ENCODE assay signal across 3 cellular contexts in genomic region chr1:198184516-198184915, GRCh38.
TF ChIP-seq lines count a peak whose summit lies in the region.

No MANE protein-coding gene starts in this region.

TF ChIP-seq in HepG2, 621 proteins besides CTCF, POLR2A, EP300 and RAD21:
- TF ChIP-seq ZNF224 (CRISPR knock-in tag; IDR thresholded peaks at IDR 0.05) (no peak), ZNF121 (CRISPR knock-in tag; IDR thresholded peaks at IDR 0.05) (peak; percentile 83)
TF ChIP-seq in HepG2: peak in this region for 1.

TF ChIP-seq in K562, 482 proteins besides CTCF, POLR2A, EP300 and RAD21 (continues in another document):
- TF ChIP-seq ZNF121 (CRISPR knock-in tag; conservative IDR thresholded peaks at IDR 0.05): peak; percentile 99
- no peak for TF ChIP-seq IRF9 (tag; IDR thresholded peaks at IDR 0.05)
- no peak for TF ChIP-seq GTF3C2 (IDR thresholded peaks at IDR 0.05; ENCODE audit: borderline replicate concordance, extremely low read depth, insufficient read length)
- no peak for TF ChIP-seq NONO (IDR thresholded peaks at IDR 0.05; ENCODE audit: low read depth in 2 of 2, low read length in 1 of 2)
- TF ChIP-seq SMAD1 (IDR thresholded peaks at IDR 0.05; ENCODE audit: low read depth, low read length, partially characterized antibody): no peak
- peak; percentile 77 for TF ChIP-seq RBM25 (IDR thresholded peaks at IDR 0.05; ENCODE audit: low read depth, low read length, severe bottlenecking)
- TF ChIP-seq NFRKB (IDR thresholded peaks at IDR 0.05; ENCODE audit: low read depth): no peak
- no peak for TF ChIP-seq THRA (IDR thresholded peaks at IDR 0.05)
- TF ChIP-seq MLX (CRISPR knock-in tag; conservative IDR thresholded peaks at IDR 0.05): no peak
- TF ChIP-seq ZNF41 (CRISPR knock-in tag; conservative IDR thresholded peaks at IDR 0.05): no peak
- TF ChIP-seq WHSC1 (IDR thresholded peaks at IDR 0.05; ENCODE audit: low read length): no peak
- TF ChIP-seq ZNF12 (CRISPR knock-in tag; IDR thresholded peaks at IDR 0.05): no peak
- TF ChIP-seq, protein P1, sequence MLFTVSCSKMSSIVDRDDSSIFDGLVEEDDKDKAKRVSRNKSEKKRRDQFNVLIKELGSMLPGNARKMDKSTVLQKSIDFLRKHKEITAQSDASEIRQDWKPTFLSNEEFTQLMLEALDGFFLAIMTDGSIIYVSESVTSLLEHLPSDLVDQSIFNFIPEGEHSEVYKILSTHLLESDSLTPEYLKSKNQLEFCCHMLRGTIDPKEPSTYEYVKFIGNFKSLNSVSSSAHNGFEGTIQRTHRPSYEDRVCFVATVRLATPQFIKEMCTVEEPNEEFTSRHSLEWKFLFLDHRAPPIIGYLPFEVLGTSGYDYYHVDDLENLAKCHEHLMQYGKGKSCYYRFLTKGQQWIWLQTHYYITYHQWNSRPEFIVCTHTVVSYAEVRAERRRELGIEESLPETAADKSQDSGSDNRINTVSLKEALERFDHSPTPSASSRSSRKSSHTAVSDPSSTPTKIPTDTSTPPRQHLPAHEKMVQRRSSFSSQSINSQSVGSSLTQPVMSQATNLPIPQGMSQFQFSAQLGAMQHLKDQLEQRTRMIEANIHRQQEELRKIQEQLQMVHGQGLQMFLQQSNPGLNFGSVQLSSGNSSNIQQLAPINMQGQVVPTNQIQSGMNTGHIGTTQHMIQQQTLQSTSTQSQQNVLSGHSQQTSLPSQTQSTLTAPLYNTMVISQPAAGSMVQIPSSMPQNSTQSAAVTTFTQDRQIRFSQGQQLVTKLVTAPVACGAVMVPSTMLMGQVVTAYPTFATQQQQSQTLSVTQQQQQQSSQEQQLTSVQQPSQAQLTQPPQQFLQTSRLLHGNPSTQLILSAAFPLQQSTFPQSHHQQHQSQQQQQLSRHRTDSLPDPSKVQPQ (CRISPR knock-in tag; IDR thresholded peaks at IDR 0.05; ENCODE audit: borderline replicate concordance): no peak
- TF ChIP-seq ZNF77 (CRISPR knock-in tag; IDR thresholded peaks at IDR 0.05): no peak
- no peak for TF ChIP-seq ZNF398 (CRISPR knock-in tag; IDR thresholded peaks at IDR 0.05)
- no peak for TF ChIP-seq ARID2 (IDR thresholded peaks at IDR 0.05)
- no peak for TF ChIP-seq ZNF764 (CRISPR knock-in tag; IDR thresholded peaks at IDR 0.05; ENCODE audit: low read depth)
- no peak for TF ChIP-seq GABPB1 (CRISPR knock-in tag; IDR thresholded peaks at IDR 0.05)
- TF ChIP-seq DIDO1 (tag; IDR thresholded peaks at IDR 0.05; ENCODE audit: low read depth): no peak

TF ChIP-seq in GM23338, 12 proteins besides CTCF, POLR2A, EP300 and RAD21:
- TF ChIP-seq, protein P2, sequence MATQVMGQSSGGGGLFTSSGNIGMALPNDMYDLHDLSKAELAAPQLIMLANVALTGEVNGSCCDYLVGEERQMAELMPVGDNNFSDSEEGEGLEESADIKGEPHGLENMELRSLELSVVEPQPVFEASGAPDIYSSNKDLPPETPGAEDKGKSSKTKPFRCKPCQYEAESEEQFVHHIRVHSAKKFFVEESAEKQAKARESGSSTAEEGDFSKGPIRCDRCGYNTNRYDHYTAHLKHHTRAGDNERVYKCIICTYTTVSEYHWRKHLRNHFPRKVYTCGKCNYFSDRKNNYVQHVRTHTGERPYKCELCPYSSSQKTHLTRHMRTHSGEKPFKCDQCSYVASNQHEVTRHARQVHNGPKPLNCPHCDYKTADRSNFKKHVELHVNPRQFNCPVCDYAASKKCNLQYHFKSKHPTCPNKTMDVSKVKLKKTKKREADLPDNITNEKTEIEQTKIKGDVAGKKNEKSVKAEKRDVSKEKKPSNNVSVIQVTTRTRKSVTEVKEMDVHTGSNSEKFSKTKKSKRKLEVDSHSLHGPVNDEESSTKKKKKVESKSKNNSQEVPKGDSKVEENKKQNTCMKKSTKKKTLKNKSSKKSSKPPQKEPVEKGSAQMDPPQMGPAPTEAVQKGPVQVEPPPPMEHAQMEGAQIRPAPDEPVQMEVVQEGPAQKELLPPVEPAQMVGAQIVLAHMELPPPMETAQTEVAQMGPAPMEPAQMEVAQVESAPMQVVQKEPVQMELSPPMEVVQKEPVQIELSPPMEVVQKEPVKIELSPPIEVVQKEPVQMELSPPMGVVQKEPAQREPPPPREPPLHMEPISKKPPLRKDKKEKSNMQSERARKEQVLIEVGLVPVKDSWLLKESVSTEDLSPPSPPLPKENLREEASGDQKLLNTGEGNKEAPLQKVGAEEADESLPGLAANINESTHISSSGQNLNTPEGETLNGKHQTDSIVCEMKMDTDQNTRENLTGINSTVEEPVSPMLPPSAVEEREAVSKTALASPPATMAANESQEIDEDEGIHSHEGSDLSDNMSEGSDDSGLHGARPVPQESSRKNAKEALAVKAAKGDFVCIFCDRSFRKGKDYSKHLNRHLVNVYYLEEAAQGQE (IDR thresholded peaks at IDR 0.05; ENCODE audit: unreplicated experiment): no peak
